In genomic region chr14:102622262-102622885, GRCh38 we compare ENCODE assay signal across 14 cellular contexts. TPM values are rescaled to one million over a fixed set of nuclear protein-coding genes. Genes with fewer than 3 reads are reported as not detected.
DNase-seq lines count a peak whose midpoint lies in the region; ATAC-seq, FAIRE-seq and TF ChIP-seq lines count a peak whose summit lies in the region.
"Had no signal": no experiment of that assay in that cellular context is flagged by ENCODE, and none has a peak within 500 bp of the region (broad histone marks: within the 10 kb centered on the region; RNA-seq: fewer than 3 reads in every experiment).

No MANE protein-coding gene starts in this region.

- H3K27ac ChIP-seq in astrocyte (ENCODE audit: low read depth, low read length) (no peak overlapping the region), neuronal stem cell (replicated peaks; ENCODE audit: low read length) (peak overlapping the region; percentile 52), caudate nucleus (ENCODE audit: low read depth, low read length) (no peak overlapping the region)

- no peak overlapping the region for H4K8ac ChIP-seq in neuronal stem cell (ENCODE audit: low read depth, low read length)

- FAIRE-seq in astrocyte (lab: Jason Lieb, UNC), result no peak

- peak overlapping the region; percentile 30 for H3K18ac ChIP-seq in neuronal stem cell (ENCODE audit: low read length)

- TF ChIP-seq CTCF in astrocyte (IDR thresholded peaks at IDR 0.05; ENCODE audit: insufficient read depth, low read depth, low read length), result no peak

- no peak overlapping the region for H3K4ac ChIP-seq in neuronal stem cell (ENCODE audit: low read length)

- H4K20me1 ChIP-seq in astrocyte (ENCODE audit: insufficient read depth, low read length), result peaks cover 84% of the 10 kb centered on the region

- DNase-seq in activated CD4-positive, alpha-beta memory T cell treated with anti-CD3 and anti-CD28 coated beads for 36 hours, result peak; percentile 57
- DNase-seq in activated CD4-positive, alpha-beta memory T cell treated with anti-CD3 and anti-CD28 coated beads, Interleukin-2, amount 10 ng/mL, durations not matched to agents 7 days and 5 days, result no peak
- peak; percentile 54 for DNase-seq in H7
- no peak for DNase-seq in astrocyte (ENCODE audit: low read depth)
- no peak for DNase-seq in neuronal stem cell (ENCODE audit: low spot score)
- no peak for DNase-seq in caudate nucleus (lab: John Stamatoyannopoulos, UW)
- DNase-seq: activated B cell treated with CpG ODN at 0.5 μM for 24 hours; effector memory CD8-positive, alpha-beta T cell; EL; midbrain; NCI-H226; Right ventricle myocardium superior had no signal

- H3K36me3 Mint-ChIP-seq in activated CD4-positive, alpha-beta memory T cell treated with anti-CD3 and anti-CD28 coated beads for 36 hours, result peaks cover 3% of the 10 kb centered on the region
- H3K36me3 Mint-ChIP-seq in activated CD4-positive, alpha-beta memory T cell treated with anti-CD3 and anti-CD28 coated beads, Interleukin-2, amount 10 ng/mL, durations not matched to agents 7 days and 5 days (ENCODE audit: low read depth), result peaks cover 3% of the 10 kb centered on the region
- peaks cover 2% of the 10 kb centered on the region for H3K36me3 Mint-ChIP-seq in astrocyte (ENCODE audit: low read depth, unreplicated experiment)

- H3K9me3 Mint-ChIP-seq in activated CD4-positive, alpha-beta memory T cell treated with anti-CD3 and anti-CD28 coated beads for 36 hours, result no peaks in the 10 kb centered on the region
- H3K9me3 Mint-ChIP-seq in activated CD4-positive, alpha-beta memory T cell treated with anti-CD3 and anti-CD28 coated beads, Interleukin-2, amount 10 ng/mL, durations not matched to agents 7 days and 5 days, result no peaks in the 10 kb centered on the region
- H3K9me3 Mint-ChIP-seq in astrocyte (ENCODE audit: unreplicated experiment), result no peaks in the 10 kb centered on the region
- H3K9me3 Mint-ChIP-seq: activated B cell treated with CpG ODN at 0.5 μM for 24 hours; effector memory CD8-positive, alpha-beta T cell had no signal

- no peaks in the 10 kb centered on the region for H3K36me3 ChIP-seq in H7 (replicated peaks; ENCODE audit: control insufficient read depth, insufficient read depth, low read length)
- no peaks in the 10 kb centered on the region for H3K36me3 ChIP-seq in astrocyte (ENCODE audit: insufficient read depth, low read length)
- no peaks in the 10 kb centered on the region for H3K36me3 ChIP-seq in neuronal stem cell (replicated peaks in 1 of 2; ENCODE audit: control insufficient read depth in 2 of 2, insufficient read depth in 2 of 2, low read length in 2 of 2)

- no peak overlapping the region for H3K4me3 Mint-ChIP-seq in activated CD4-positive, alpha-beta memory T cell treated with anti-CD3 and anti-CD28 coated beads for 36 hours
- no peak overlapping the region for H3K4me3 Mint-ChIP-seq in activated CD4-positive, alpha-beta memory T cell treated with anti-CD3 and anti-CD28 coated beads, Interleukin-2, amount 10 ng/mL, durations not matched to agents 7 days and 5 days
- H3K4me3 Mint-ChIP-seq in astrocyte (ENCODE audit: unreplicated experiment), result no peak overlapping the region
- H3K4me3 Mint-ChIP-seq: activated B cell treated with CpG ODN at 0.5 μM for 24 hours; effector memory CD8-positive, alpha-beta T cell had no signal

- no peak overlapping the region for H3K14ac ChIP-seq in neuronal stem cell (ENCODE audit: low read length)

- H4K91ac ChIP-seq in neuronal stem cell (ENCODE audit: low read depth, low read length, poor library complexity), result no peak overlapping the region

- ATAC-seq in GM18909 (IDR thresholded peaks at IDR 0.05; ENCODE audit: poor library complexity, unreplicated experiment) (no peak), GM19035 (IDR thresholded peaks at IDR 0.05; ENCODE audit: unreplicated experiment) (no peak)
- ATAC-seq: effector memory CD8-positive, alpha-beta T cell had no signal

- H3K4me1 Mint-ChIP-seq in activated CD4-positive, alpha-beta memory T cell treated with anti-CD3 and anti-CD28 coated beads for 36 hours (ENCODE audit: low read depth), result peaks cover 56% of the 10 kb centered on the region
- H3K4me1 Mint-ChIP-seq in activated CD4-positive, alpha-beta memory T cell treated with anti-CD3 and anti-CD28 coated beads, Interleukin-2, amount 10 ng/mL, durations not matched to agents 7 days and 5 days, result peaks cover 31% of the 10 kb centered on the region
- H3K4me1 Mint-ChIP-seq in astrocyte (ENCODE audit: low read depth, unreplicated experiment), result peaks cover 11% of the 10 kb centered on the region

- H3K27me3 Mint-ChIP-seq in activated CD4-positive, alpha-beta memory T cell treated with anti-CD3 and anti-CD28 coated beads for 36 hours, result no peaks in the 10 kb centered on the region
- no peaks in the 10 kb centered on the region for H3K27me3 Mint-ChIP-seq in activated CD4-positive, alpha-beta memory T cell treated with anti-CD3 and anti-CD28 coated beads, Interleukin-2, amount 10 ng/mL, durations not matched to agents 7 days and 5 days
- no peaks in the 10 kb centered on the region for H3K27me3 Mint-ChIP-seq in astrocyte (ENCODE audit: low read depth, unreplicated experiment)
- H3K27me3 Mint-ChIP-seq: activated B cell treated with CpG ODN at 0.5 μM for 24 hours; effector memory CD8-positive, alpha-beta T cell had no signal

- H3K79me2 ChIP-seq in astrocyte (ENCODE audit: insufficient read depth, low read length), result peaks cover 88% of the 10 kb centered on the region

- H2AFZ ChIP-seq in astrocyte (ENCODE audit: low read depth, low read length) (no peak overlapping the region), neuronal stem cell (ENCODE audit: low read length) (no peak overlapping the region)

- H3K4me3 ChIP-seq in H7 (ENCODE audit: insufficient read depth, low read depth, low read length), result no peak overlapping the region
- H3K4me3 ChIP-seq in astrocyte (ENCODE audit: insufficient read depth, low read depth, low read length), result no peak overlapping the region
- no peak overlapping the region for H3K4me3 ChIP-seq in neuronal stem cell (ENCODE audit: low read length in 2 of 2)

- H3K9me3 ChIP-seq in astrocyte (ENCODE audit: insufficient read depth, low read depth, low read length), result no peaks in the 10 kb centered on the region
- no peaks in the 10 kb centered on the region for H3K9me3 ChIP-seq in neuronal stem cell (replicated peaks in 1 of 2; ENCODE audit: control insufficient read depth in 2 of 2, insufficient read depth in 1 of 2, low read depth in 1 of 2, low read length in 2 of 2)

- WGBS in neuronal stem cell (ENCODE audit: extremely low coverage in 2 of 2, insufficient read length in 2 of 2, insufficient replicate concordance in 1 of 2), 2 donors, result no CpG with 5 or more reads among the region's 10 CpGs

- no peaks in the 10 kb centered on the region for H3K4me1 ChIP-seq in astrocyte (ENCODE audit: insufficient read depth, low read length)
- H3K4me1 ChIP-seq in neuronal stem cell (ENCODE audit: control insufficient read depth in 2 of 2, insufficient read depth in 1 of 2, low read depth in 1 of 2, low read length in 2 of 2), result peaks cover 5 to 10% of the 10 kb centered on the region in 2 donors

- H3K27ac Mint-ChIP-seq in activated CD4-positive, alpha-beta memory T cell treated with anti-CD3 and anti-CD28 coated beads for 36 hours, result no peak overlapping the region
- no peak overlapping the region for H3K27ac Mint-ChIP-seq in activated CD4-positive, alpha-beta memory T cell treated with anti-CD3 and anti-CD28 coated beads, Interleukin-2, amount 10 ng/mL, durations not matched to agents 7 days and 5 days
- H3K27ac Mint-ChIP-seq in astrocyte (ENCODE audit: unreplicated experiment), result peak overlapping the region; percentile 43
- H3K27ac Mint-ChIP-seq: activated B cell treated with CpG ODN at 0.5 μM for 24 hours had no signal

- no peak overlapping the region for H2BK120ac ChIP-seq in neuronal stem cell (ENCODE audit: low read depth, low read length)

- H3K79me1 ChIP-seq in neuronal stem cell (ENCODE audit: low read depth, low read length), result peaks cover 2% of the 10 kb centered on the region

- no peak overlapping the region for H2BK5ac ChIP-seq in neuronal stem cell (ENCODE audit: low read length)

- H3K4me2 ChIP-seq in astrocyte (ENCODE audit: low read length), result no peak overlapping the region
- peak overlapping the region; percentile 44 for H3K4me2 ChIP-seq in neuronal stem cell (ENCODE audit: insufficient read depth, low read length, poor library complexity, severe bottlenecking)

- intact Hi-C loops in activated CD4-positive, alpha-beta memory T cell treated with anti-CD3 and anti-CD28 coated beads for 36 hours (cut with micrococcal nuclease), result no loop called here

- H3K27me3 ChIP-seq in H7 (ENCODE audit: control insufficient read depth, insufficient read depth, low read length), result no peaks in the 10 kb centered on the region
- no peaks in the 10 kb centered on the region for H3K27me3 ChIP-seq in astrocyte (ENCODE audit: insufficient read depth, low read length)
- H3K27me3 ChIP-seq in neuronal stem cell (ENCODE audit: control insufficient read depth in 3 of 3, insufficient read depth in 3 of 3, low read depth in 1 of 3, low read length in 3 of 3), result no peaks in the 10 kb centered on the region

- CTCF ChIA-PET in activated CD4-positive, alpha-beta memory T cell treated with anti-CD3 and anti-CD28 coated beads for 36 hours (lab: Charles Lee), result interaction anchor here (2.4 kb wide), 1 partner anchor 11 kb away, joined by 5 read pairs; no protein-coding TSS in a partner anchor
- CTCF ChIA-PET in activated CD4-positive, alpha-beta memory T cell treated with anti-CD3 and anti-CD28 coated beads, Interleukin-2, amount 10 ng/mL, durations not matched to agents 7 days and 5 days (lab: Charles Lee), result no interaction called here

- H2AK5ac ChIP-seq in neuronal stem cell (ENCODE audit: low read depth, low read length), result no peak overlapping the region

- no peak overlapping the region for H3K23ac ChIP-seq in neuronal stem cell (ENCODE audit: low read depth, low read length, poor library complexity)

- POLR2A ChIA-PET in activated CD4-positive, alpha-beta memory T cell treated with anti-CD3 and anti-CD28 coated beads for 36 hours (lab: Charles Lee), result interaction anchor here (0.6 kb wide), 1 partner anchor 40 kb away, joined by 3 read pairs; no protein-coding TSS in a partner anchor
- POLR2A ChIA-PET in activated CD4-positive, alpha-beta memory T cell treated with anti-CD3 and anti-CD28 coated beads, Interleukin-2, amount 10 ng/mL, durations not matched to agents 7 days and 5 days (lab: Charles Lee), result no interaction called here

- no peak overlapping the region for H2BK12ac ChIP-seq in neuronal stem cell (ENCODE audit: low read length)

- H2BK15ac ChIP-seq in neuronal stem cell (ENCODE audit: low read length), result no peak overlapping the region

- no peak overlapping the region for H3K9ac ChIP-seq in astrocyte (ENCODE audit: low read length)
- no peak overlapping the region for H3K9ac ChIP-seq in neuronal stem cell (ENCODE audit: low read depth, low read length, poor library complexity)

RNA-seq across cellular contexts. Expression of gene RCOR1, which starts 29.9 kb away (rescaled TPM):
- 10 to 100 TPM; 14.1 to 14.3 TPM for total RNA-seq in activated CD4-positive, alpha-beta memory T cell treated with anti-CD3 and anti-CD28 coated beads for 36 hours
- 10 to 100 TPM; 22.1 to 23.4 TPM for total RNA-seq in activated CD4-positive, alpha-beta memory T cell treated with anti-CD3 and anti-CD28 coated beads, Interleukin-2, amount 10 ng/mL, durations not matched to agents 7 days and 5 days
- 13.9 and 17.3 TPM in 2 replicates for total RNA-seq in H7 (2014; rRNA removed; shearing (Covaris generic))
- total RNA-seq in astrocyte, result 31.0 and 31.7 TPM in 2 replicates
- polyA plus RNA-seq in neuronal stem cell (2013, experiment 1 of 2), result 17.2 TPM
- 18.0 TPM for polyA plus RNA-seq in neuronal stem cell (2013, experiment 2 of 2)

Comparison
In these comparisons a context has a peak if more than half of its experiments do, and no peak if none do; other contexts are left out.
1. DNase-seq: peak in activated CD4-positive, alpha-beta memory T cell treated with anti-CD3 and anti-CD28 coated beads for 36 hours (single experiment) and H7 (single experiment); none in activated CD4-positive, alpha-beta memory T cell treated with anti-CD3 and anti-CD28 coated beads, Interleukin-2, amount 10 ng/mL, durations not matched to agents 7 days and 5 days (single experiment), astrocyte (single experiment), neuronal stem cell (single experiment) and caudate nucleus (0 of 61).